ENCODE assay signal across 1 cellular context in genomic region chr12:20527396-20528154, GRCh38.
TF ChIP-seq lines count a peak whose summit lies in the region.

No MANE protein-coding gene starts in this region.

TF ChIP-seq in IMR-90, 13 proteins besides CTCF, POLR2A, EP300 and RAD21 (continued from another document):
- TF ChIP-seq, protein P1, sequence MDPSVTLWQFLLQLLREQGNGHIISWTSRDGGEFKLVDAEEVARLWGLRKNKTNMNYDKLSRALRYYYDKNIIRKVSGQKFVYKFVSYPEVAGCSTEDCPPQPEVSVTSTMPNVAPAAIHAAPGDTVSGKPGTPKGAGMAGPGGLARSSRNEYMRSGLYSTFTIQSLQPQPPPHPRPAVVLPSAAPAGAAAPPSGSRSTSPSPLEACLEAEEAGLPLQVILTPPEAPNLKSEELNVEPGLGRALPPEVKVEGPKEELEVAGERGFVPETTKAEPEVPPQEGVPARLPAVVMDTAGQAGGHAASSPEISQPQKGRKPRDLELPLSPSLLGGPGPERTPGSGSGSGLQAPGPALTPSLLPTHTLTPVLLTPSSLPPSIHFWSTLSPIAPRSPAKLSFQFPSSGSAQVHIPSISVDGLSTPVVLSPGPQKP (IDR thresholded peaks at IDR 0.05; ENCODE audit: borderline replicate concordance, low read depth, low read length) = no peak
- TF ChIP-seq SMC3 (IDR thresholded peaks at IDR 0.05; ENCODE audit: low read depth, low read length) (no peak), MXI1 (IDR thresholded peaks at IDR 0.05; ENCODE audit: borderline replicate concordance, low read depth, low read length) (no peak), USF2 (IDR thresholded peaks at IDR 0.05; ENCODE audit: low read depth, low read length) (no peak), FOS (IDR thresholded peaks at IDR 0.05; ENCODE audit: low read depth, low read length) (no peak), BHLHE40 (IDR thresholded peaks at IDR 0.05; ENCODE audit: low read depth, low read length) (no peak), MAZ (IDR thresholded peaks at IDR 0.05; ENCODE audit: borderline replicate concordance, low read depth, low read length) (no peak), NFE2L2 (IDR thresholded peaks at IDR 0.05; ENCODE audit: low read depth, low read length) (no peak), RCOR1 (IDR thresholded peaks at IDR 0.05; ENCODE audit: insufficient replicate concordance, low read length) (no peak)
